Comparison of ENCODE assay signal across 23 cellular contexts in the genomic region with DNA sequence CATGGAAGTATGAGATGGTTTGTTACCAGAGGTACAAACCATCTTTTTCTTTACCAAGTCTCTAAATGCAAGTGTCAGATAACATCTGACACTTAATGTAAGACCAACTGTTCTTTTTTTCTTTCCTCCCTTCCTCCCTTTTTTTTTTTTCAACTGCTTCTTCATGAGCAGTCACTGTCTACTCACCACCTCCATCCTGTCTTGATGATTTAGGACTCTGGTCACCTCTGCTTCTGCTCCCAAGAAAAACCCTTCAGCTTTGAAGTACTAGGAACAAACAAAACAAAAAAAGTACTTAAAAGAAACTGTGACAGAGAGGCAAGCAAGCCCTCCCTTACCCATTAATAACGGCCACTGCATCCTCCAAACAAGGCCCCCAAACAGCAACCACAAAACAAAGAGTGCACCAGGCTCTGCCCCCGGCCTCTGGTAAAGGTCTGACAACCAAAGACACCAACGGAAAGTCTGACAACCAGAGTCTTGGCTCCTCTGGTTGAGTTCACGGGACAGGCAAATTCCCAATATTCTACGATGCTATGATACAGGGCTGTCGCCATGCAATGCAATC.
A peak's percentile ranks its signal among the peaks of the same experiment; 100 is the strongest.
DNase-seq lines count a peak whose midpoint lies in the region; ATAC-seq and TF ChIP-seq lines count a peak whose summit lies in the region.
"Had no signal": no experiment of that assay in that cellular context is flagged by ENCODE, and none has a peak within 500 bp of the region (broad histone marks: within the 10 kb centered on the region; RNA-seq: fewer than 3 reads in every experiment).

No MANE protein-coding gene starts in this region.

- H3K18ac ChIP-seq in trophoblast cell (ENCODE audit: low read length): no peak overlapping the region

- H3K79me2 ChIP-seq in OCI-LY7 (ENCODE audit: insufficient read depth, low read depth, low read length) (no peaks in the 10 kb centered on the region), trophoblast cell (ENCODE audit: control insufficient read depth, insufficient read depth, low read length, poor library complexity) (no peaks in the 10 kb centered on the region)

- peaks cover 4% of the 10 kb centered on the region for H3K79me1 ChIP-seq in trophoblast cell (ENCODE audit: low read length)

- H4K8ac ChIP-seq in trophoblast cell (ENCODE audit: low read depth, low read length): peak overlapping the region; percentile 23

- H3K27ac Mint-ChIP-seq in activated T-cell treated with anti-CD3 and anti-CD28 coated beads, Interleukin-2, amount 50 U/mL, for 72 hours: peak overlapping the region; percentile 11
- H3K27ac Mint-ChIP-seq in effector memory CD8-positive, alpha-beta T cell: peak overlapping the region; percentile 12 to 87
- H3K27ac Mint-ChIP-seq: mesothelial cell of epicardium had no signal

- peaks cover 0 to 9% of the 10 kb centered on the region in 2 donors for H3K9me3 Mint-ChIP-seq in activated T-cell treated with anti-CD3 and anti-CD28 coated beads, Interleukin-2, amount 50 U/mL, for 72 hours
- H3K9me3 Mint-ChIP-seq in activated T-cell treated with anti-CD3 and anti-CD28 coated beads, Interleukin-2, amount 50 U/mL, for 4 hours: peaks cover 22% of the 10 kb centered on the region
- H3K9me3 Mint-ChIP-seq in effector memory CD8-positive, alpha-beta T cell: peaks cover 0 to 3% of the 10 kb centered on the region in 2 donors

- H3K27ac ChIP-seq in OCI-LY7 (ENCODE audit: low read depth, low read length, poor library complexity, severe bottlenecking) (peak overlapping the region; percentile 73), trophoblast cell (ENCODE audit: low read depth, low read length) (no peak overlapping the region)
- H3K27ac ChIP-seq: C4-2B, neutrophil had no signal

- H3K9me3 ChIP-seq in OCI-LY7 (ENCODE audit: low read length) (peaks cover 19% of the 10 kb centered on the region; the same call in 1 of the 2 replicates), trophoblast cell (ENCODE audit: insufficient read depth, low read depth, low read length) (no peaks in the 10 kb centered on the region)
- H3K9me3 ChIP-seq: neutrophil had no signal

- CTCF ChIA-PET in OCI-LY7 (lab: Charles Lee; ENCODE audit: unreplicated experiment) (interaction anchor here (1.3 kb wide), 1 partner anchor 19 kb away, joined by 3 read pairs; no protein-coding TSS in a partner anchor), HEK293T (lab: Yijun Ruan, JAX) (interaction anchor here (0.6 kb wide), 1 partner anchor 13 kb away, joined by 3 read pairs; no protein-coding TSS in a partner anchor)

- peaks cover 8% of the 10 kb centered on the region; the same call in 1 of the 2 replicates for H3K36me3 ChIP-seq in OCI-LY7 (ENCODE audit: insufficient read depth, low read length)
- no peaks in the 10 kb centered on the region for H3K36me3 ChIP-seq in trophoblast cell (ENCODE audit: control insufficient read depth in 1 of 2, insufficient read depth in 2 of 2, low read length in 2 of 2)
- H3K36me3 ChIP-seq: neutrophil had no signal

- BruUV-seq in OCI-LY7 (replicated peaks; lab: Mats Ljungman, UMichigan): no TSS peak

- H2BK5ac ChIP-seq in trophoblast cell (ENCODE audit: low read depth, low read length, poor library complexity): peak overlapping the region; percentile 40

- H2BK120ac ChIP-seq in trophoblast cell (ENCODE audit: insufficient read depth, low read length, poor library complexity): peak overlapping the region; percentile 72

- no peak overlapping the region for H4K12ac ChIP-seq in trophoblast cell (ENCODE audit: low read depth, low read length)

- peak overlapping the region; percentile 14 for H2AK5ac ChIP-seq in trophoblast cell (ENCODE audit: low read length)

- no peak overlapping the region for H3K23ac ChIP-seq in trophoblast cell (ENCODE audit: low read length)

- POLR2A ChIA-PET in OCI-LY7 (lab: Charles Lee): interaction anchor here (0.7 to 4.3 kb wide), 9 partner anchors 10 to 277 kb away, joined by 3 to 17 read pairs (median 4); no protein-coding TSS in a partner anchor
- POLR2A ChIA-PET in HEK293T (lab: Yijun Ruan, JAX): no interaction called here

- intact Hi-C loops in OCI-LY7 (cut with micrococcal nuclease; ENCODE audit: unreplicated experiment): loop anchor here (1.0 to 2.0 kb wide), 3 partner anchors 64 to 127 kb away; no protein-coding TSS in a partner anchor

- H3K9me2 ChIP-seq in OCI-LY7 (ENCODE audit: insufficient read depth, low read length): no peaks in the 10 kb centered on the region

- no peaks in the 10 kb centered on the region for H3K27me3 Mint-ChIP-seq in activated T-cell treated with anti-CD3 and anti-CD28 coated beads, Interleukin-2, amount 50 U/mL, for 72 hours (ENCODE audit: low read depth)
- no peaks in the 10 kb centered on the region for H3K27me3 Mint-ChIP-seq in activated T-cell treated with anti-CD3 and anti-CD28 coated beads, Interleukin-2, amount 50 U/mL, for 4 hours (ENCODE audit: low read depth)
- no peaks in the 10 kb centered on the region for H3K27me3 Mint-ChIP-seq in effector memory CD8-positive, alpha-beta T cell

- no peaks in the 10 kb centered on the region for H3K27me3 ChIP-seq in trophoblast cell (ENCODE audit: insufficient read depth, low read length)
- H3K27me3 ChIP-seq: neutrophil had no signal

- no peak overlapping the region for H3K14ac ChIP-seq in trophoblast cell (ENCODE audit: low read length)

- peaks cover 42% of the 10 kb centered on the region for H3K4me1 ChIP-seq in OCI-LY7 (ENCODE audit: insufficient read depth, low read length, poor library complexity, severe bottlenecking)
- H3K4me1 ChIP-seq in trophoblast cell (ENCODE audit: control insufficient read depth in 1 of 2, insufficient read depth in 2 of 2, low read length in 2 of 2): peaks cover 7 to 14% of the 10 kb centered on the region in 2 experiments

- H3K4me3 ChIP-seq in OCI-LY7 (ENCODE audit: low read depth, low read length, poor library complexity, severe bottlenecking): no peak overlapping the region
- H3K4me3 ChIP-seq in trophoblast cell (ENCODE audit: low read depth, low read length): no peak overlapping the region
- H3K4me3 ChIP-seq: K562 had no signal

- no peak for DNase-seq in activated T-cell treated with anti-CD3 and anti-CD28 coated beads, Interleukin-2, amount 50 U/mL, for 72 hours
- DNase-seq in activated T-cell treated with anti-CD3 and anti-CD28 coated beads, Interleukin-2, amount 50 U/mL, for 4 hours: no peak
- DNase-seq in OCI-LY7 (ENCODE audit: low spot score) (no peak), trophoblast cell (no peak), HEK293T (ENCODE audit: extremely low spot score) (no peak), NCI-H2196 (lab: John Stamatoyannopoulos, UW; ENCODE audit: unreplicated experiment) (no peak)
- DNase-seq in effector memory CD8-positive, alpha-beta T cell: no peak
- DNase-seq: activated CD4-positive, alpha-beta T cell treated with anti-CD3 and anti-CD28 coated beads for 4 hours; activated naive CD4-positive, alpha-beta T cell treated with Interleukin-2 at 50 U/mL for 16 hours; activated T-cell treated with anti-CD3 and anti-CD28 coated beads for 4 hours; aorta; caudate nucleus; foreskin fibroblast; left ventricle myocardium superior; NCI-H226; NCI-H774; stimulated activated CD4-positive, alpha-beta T cell treated with anti-CD3 and anti-CD28 coated beads, Interleukin-1b, Interleukin-23, amount 100 ng/mL, for 48 hours; SW 1271 had no signal

- H4K20me1 ChIP-seq in OCI-LY7 (ENCODE audit: insufficient read depth, low read length): no peaks in the 10 kb centered on the region

- no peak for ATAC-seq in activated T-cell treated with anti-CD3 and anti-CD28 coated beads, Interleukin-2, amount 50 U/mL, for 72 hours (replicated peaks in 1 of 2)
- no peak for ATAC-seq in activated T-cell treated with anti-CD3 and anti-CD28 coated beads, Interleukin-2, amount 50 U/mL, for 4 hours
- ATAC-seq in effector memory CD8-positive, alpha-beta T cell (replicated peaks): no peak
- ATAC-seq in GM21447 (IDR thresholded peaks at IDR 0.05; ENCODE audit: unreplicated experiment): no peak
- ATAC-seq: K562, left ventricle myocardium superior had no signal

- TF ChIP-seq CTCF in OCI-LY7 (conservative IDR thresholded peaks at IDR 0.05; ENCODE audit: low read length): no peak

- H2AFZ ChIP-seq in OCI-LY7 (ENCODE audit: low read length) (peak overlapping the region; percentile 56; the same call in 1 of the 2 replicates), trophoblast cell (ENCODE audit: insufficient read depth, low read length, poor library complexity) (no peak overlapping the region)

- WGBS in trophoblast cell (ENCODE audit: extremely low coverage, insufficient coverage, insufficient read length): no CpG with 5 or more reads among the region's 6 CpGs

- H3K4me1 Mint-ChIP-seq in activated T-cell treated with anti-CD3 and anti-CD28 coated beads, Interleukin-2, amount 50 U/mL, for 72 hours (ENCODE audit: low read depth): peaks cover 22% of the 10 kb centered on the region
- H3K4me1 Mint-ChIP-seq in activated T-cell treated with anti-CD3 and anti-CD28 coated beads, Interleukin-2, amount 50 U/mL, for 4 hours (ENCODE audit: low read depth): peaks cover 27% of the 10 kb centered on the region
- peaks cover 13 to 21% of the 10 kb centered on the region in 2 donors for H3K4me1 Mint-ChIP-seq in effector memory CD8-positive, alpha-beta T cell (ENCODE audit: low read depth in 2 of 2)

- no peak overlapping the region for H3K4ac ChIP-seq in trophoblast cell (ENCODE audit: low read depth, low read length)

- peak overlapping the region; percentile 43 for H4K91ac ChIP-seq in trophoblast cell (ENCODE audit: low read depth, low read length)

- H3K4me2 ChIP-seq in OCI-LY7 (ENCODE audit: low read length) (peak overlapping the region; percentile 74), trophoblast cell (ENCODE audit: low read length) (no peak overlapping the region)

- H3K36me3 Mint-ChIP-seq in activated T-cell treated with anti-CD3 and anti-CD28 coated beads, Interleukin-2, amount 50 U/mL, for 72 hours (ENCODE audit: insufficient read depth in 2 of 2): peaks cover 7 to 8% of the 10 kb centered on the region in 2 donors
- no peaks in the 10 kb centered on the region for H3K36me3 Mint-ChIP-seq in activated T-cell treated with anti-CD3 and anti-CD28 coated beads, Interleukin-2, amount 50 U/mL, for 4 hours (ENCODE audit: insufficient read depth)
- H3K36me3 Mint-ChIP-seq in effector memory CD8-positive, alpha-beta T cell (ENCODE audit: insufficient read depth): no peaks in the 10 kb centered on the region

- peak overlapping the region; percentile 47 for H3K9ac ChIP-seq in trophoblast cell (ENCODE audit: low read length)

- H3K4me3 Mint-ChIP-seq in activated T-cell treated with anti-CD3 and anti-CD28 coated beads, Interleukin-2, amount 50 U/mL, for 72 hours: no peak overlapping the region
- H3K4me3 Mint-ChIP-seq in activated T-cell treated with anti-CD3 and anti-CD28 coated beads, Interleukin-2, amount 50 U/mL, for 4 hours: no peak overlapping the region
- H3K4me3 Mint-ChIP-seq in effector memory CD8-positive, alpha-beta T cell: no peak overlapping the region
- H3K4me3 Mint-ChIP-seq: mesothelial cell of epicardium had no signal

- H2BK12ac ChIP-seq in trophoblast cell (ENCODE audit: low read length): peak overlapping the region; percentile 80

TF ChIP-seq in HEK293T, 16 proteins besides CTCF, POLR2A, EP300 and RAD21 (continues in another document):
- TF ChIP-seq FOXK2 (IDR thresholded peaks at IDR 0.05) (no peak), TARDBP (IDR thresholded peaks at IDR 0.05) (no peak), LEF1 (IDR thresholded peaks at IDR 0.05; ENCODE audit: borderline replicate concordance) (no peak), ARNT (IDR thresholded peaks at IDR 0.05) (no peak), NFRKB (IDR thresholded peaks at IDR 0.05) (no peak), ZNF384 (IDR thresholded peaks at IDR 0.05) (no peak)
